ENCODE assay signal across 12 cellular contexts in genomic region chr20:52859156-52859887, GRCh38.
A peak's percentile ranks its signal among the peaks of the same experiment; 100 is the strongest.
DNase-seq lines count a peak whose midpoint lies in the region; ATAC-seq and TF ChIP-seq lines count a peak whose summit lies in the region.
"Had no signal": no experiment of that assay in that cellular context is flagged by ENCODE, and none has a peak within 500 bp of the region (broad histone marks: within the 10 kb centered on the region; RNA-seq: fewer than 3 reads in every experiment).

No MANE protein-coding gene starts in this region.

- no peaks in the 10 kb centered on the region for H3K9me3 ChIP-seq in SK-N-SH
- H3K9me3 ChIP-seq in fibroblast of lung (ENCODE audit: control insufficient read depth, insufficient read depth, low read depth, low read length) = no peaks in the 10 kb centered on the region
- no peaks in the 10 kb centered on the region for H3K9me3 ChIP-seq in mesenchymal stem cell (ENCODE audit: control insufficient read depth, low read length)

- H3K4ac ChIP-seq in mesenchymal stem cell (ENCODE audit: low read depth in 1 of 2, low read length in 2 of 2) = peak overlapping the region in 1 of 2 experiments; percentile 49

- H3K4me2 ChIP-seq in SK-N-SH = peak overlapping the region; percentile 56; the same call in 1 of the 2 replicates
- peak overlapping the region; percentile 58 for H3K4me2 ChIP-seq in fibroblast of lung (ENCODE audit: extremely low read depth, insufficient read depth, low read length)
- no peak overlapping the region for H3K4me2 ChIP-seq in mesenchymal stem cell (ENCODE audit: low read length, poor library complexity, severe bottlenecking)

- 11% methylated on average over 9 of the region's 9 CpGs for WGBS in SK-N-SH (ENCODE audit: low lambda C conversion rate)
- WGBS in mesenchymal stem cell = 71% methylated on average over 8 of the region's 9 CpGs

- no peak overlapping the region for H3K9ac ChIP-seq in SK-N-SH
- no peak overlapping the region for H3K9ac ChIP-seq in fibroblast of lung (ENCODE audit: insufficient read depth, low read length)
- peak overlapping the region; percentile 81 for H3K9ac ChIP-seq in mesenchymal stem cell (ENCODE audit: low read length)

- no peak overlapping the region for H4K91ac ChIP-seq in mesenchymal stem cell (ENCODE audit: low read length)

- peak; percentile 16 for DNase-seq in Caki2 (ENCODE audit: low read depth)
- peak; percentile 58 for DNase-seq in SK-N-SH
- peak; percentile 76 to 87 for DNase-seq in fibroblast of lung (ENCODE audit: low read depth in 2 of 2)
- DNase-seq in mesenchymal stem cell = peak; percentile 54
- DNase-seq in activated CD8-positive, alpha-beta memory T cell treated with anti-CD3 and anti-CD28 coated beads, Interleukin-2, amount 50 U/mL, for 4 hours = no peak
- DNase-seq: activated CD8-positive, alpha-beta memory T cell treated with anti-CD3 and anti-CD28 coated beads for 24 hours; activated naive CD4-positive, alpha-beta T cell; stimulated activated CD4-positive, alpha-beta T cell treated with anti-CD3 and anti-CD28 coated beads, Interleukin-1b, Interleukin-23, amount 100 ng/mL, for 48 hours had no signal

- H3K9me2 ChIP-seq in SK-N-SH = no peaks in the 10 kb centered on the region

- no peak overlapping the region for H2AK5ac ChIP-seq in mesenchymal stem cell (ENCODE audit: low read length, severe bottlenecking)

- H4K20me1 ChIP-seq in SK-N-SH (ENCODE audit: insufficient read depth) (no peaks in the 10 kb centered on the region), fibroblast of lung (ENCODE audit: control insufficient read depth, extremely low read depth, insufficient read depth, low read length) (no peaks in the 10 kb centered on the region)

- in situ Hi-C loops in Caki2 (cut with HindIII; ENCODE audit: low pct_unique_long_range_greater_than_20kb, low sequenced_read_pairs) = no loop called here

- no peak overlapping the region for H2BK120ac ChIP-seq in mesenchymal stem cell (ENCODE audit: low read depth, low read length)

- H3K79me1 ChIP-seq in mesenchymal stem cell (replicated peaks; ENCODE audit: low read length, poor library complexity, severe bottlenecking) = no peaks in the 10 kb centered on the region

- POLR2A ChIA-PET in SK-N-SH (lab: Yijun Ruan, JAX) = interaction anchor here (0.6 kb wide), 1 partner anchor 136 kb away, joined by 3 read pairs; no protein-coding TSS in a partner anchor

- H3K14ac ChIP-seq in mesenchymal stem cell (ENCODE audit: low read length in 2 of 2) = peak overlapping the region in 1 of 2 experiments; percentile 18

- H2AFZ ChIP-seq in SK-N-SH (ENCODE audit: low read depth) (0 out of 2 replicates have a peak overlapping the region, but pooled peaks have one; percentile 30), fibroblast of lung (ENCODE audit: low read length) (peak overlapping the region; percentile 6), mesenchymal stem cell (ENCODE audit: low read depth, low read length) (no peak overlapping the region)

- ATAC-seq in GM21786 (IDR thresholded peaks at IDR 0.05; ENCODE audit: unreplicated experiment) (no peak), HG02840 (IDR thresholded peaks at IDR 0.05; ENCODE audit: low FRiP score, unreplicated experiment) (no peak), HG03039 (IDR thresholded peaks at IDR 0.05; ENCODE audit: unreplicated experiment) (no peak)
- ATAC-seq: Panc1 had no signal

- H2BK12ac ChIP-seq in mesenchymal stem cell (ENCODE audit: low read length in 2 of 2) = no peak overlapping the region

- peak overlapping the region in 1 of 2 experiments; percentile 59 for H3K23ac ChIP-seq in mesenchymal stem cell (ENCODE audit: low read length in 2 of 2)

- H3K4me1 ChIP-seq in SK-N-SH (ENCODE audit: control insufficient read depth in 1 of 2, insufficient read depth in 2 of 2, low read depth in 1 of 2, low read length in 1 of 2) = peaks cover 6 to 14% of the 10 kb centered on the region in 2 experiments; a peak in 3 of 4 replicates
- no peaks in the 10 kb centered on the region for H3K4me1 ChIP-seq in fibroblast of lung (ENCODE audit: control insufficient read depth, extremely low read depth, insufficient read depth, low read length)
- H3K4me1 ChIP-seq in mesenchymal stem cell (ENCODE audit: control insufficient read depth, insufficient read depth, low read depth, low read length) = no peaks in the 10 kb centered on the region

- no peaks in the 10 kb centered on the region for H3F3A ChIP-seq in SK-N-SH (replicated peaks; ENCODE audit: insufficient read depth)

- H3K36me3 ChIP-seq in SK-N-SH (replicated peaks in 1 of 2; ENCODE audit: control insufficient read depth in 1 of 2, insufficient read depth in 2 of 2, low read length in 1 of 2) = no peaks in the 10 kb centered on the region
- no peaks in the 10 kb centered on the region for H3K36me3 ChIP-seq in fibroblast of lung (ENCODE audit: control insufficient read depth, insufficient read depth, low read length)
- no peaks in the 10 kb centered on the region for H3K36me3 ChIP-seq in mesenchymal stem cell (ENCODE audit: control insufficient read depth in 1 of 2, insufficient read depth in 2 of 2, low read depth in 1 of 2, low read length in 2 of 2)

- peak overlapping the region; percentile 46 for H2BK15ac ChIP-seq in mesenchymal stem cell (ENCODE audit: low read depth, poor library complexity, severe bottlenecking)

- no peak overlapping the region for H4K8ac ChIP-seq in mesenchymal stem cell (ENCODE audit: low read length)

- H3K4me3 ChIP-seq in SK-N-SH (ENCODE audit: low read depth in 2 of 2, low read length in 1 of 2) (peak overlapping the region in 1 of 2 experiments; percentile 26; a peak in 2 of 4 replicates), fibroblast of lung (replicated peaks in 1 of 4; ENCODE audit: control extremely low read depth in 1 of 4, insufficient read depth in 1 of 4, low read depth in 3 of 4, low read length in 4 of 4) (peak overlapping the region in 1 of 4 experiments; percentile 25), mesenchymal stem cell (ENCODE audit: insufficient read depth in 1 of 2, low read depth in 1 of 2, low read length in 2 of 2) (peak overlapping the region in 1 of 2 experiments; percentile 45)

- H2BK5ac ChIP-seq in mesenchymal stem cell (ENCODE audit: low read depth, low read length, poor library complexity, severe bottlenecking) = no peak overlapping the region

- H3K79me2 ChIP-seq in SK-N-SH (ENCODE audit: insufficient read depth) = no peaks in the 10 kb centered on the region
- no peaks in the 10 kb centered on the region for H3K79me2 ChIP-seq in fibroblast of lung (ENCODE audit: control insufficient read depth, insufficient read depth, low read length)

- H3K27me3 ChIP-seq in SK-N-SH (ENCODE audit: insufficient read depth) (no peaks in the 10 kb centered on the region), fibroblast of lung (ENCODE audit: control insufficient read depth, insufficient read depth, low read length) (no peaks in the 10 kb centered on the region), mesenchymal stem cell (ENCODE audit: control insufficient read depth in 1 of 2, insufficient read depth in 1 of 2, low read length in 2 of 2) (no peaks in the 10 kb centered on the region)

- H3K27ac ChIP-seq in SK-N-SH (ENCODE audit: low read depth in 2 of 2, low read length in 1 of 2) = peak overlapping the region in 1 of 2 experiments; percentile 67; a peak in 2 of 4 replicates
- H3K27ac ChIP-seq in fibroblast of lung (ENCODE audit: insufficient read depth, low read length) = peak overlapping the region; percentile 2
- no peak overlapping the region for H3K27ac ChIP-seq in mesenchymal stem cell (ENCODE audit: low read length, poor library complexity, severe bottlenecking)

- peak in 1 of 2 experiments; percentile 51; a peak in 1 of 4 replicates for TF ChIP-seq EP300 in SK-N-SH (IDR thresholded peaks at IDR 0.05; ENCODE audit: borderline replicate concordance in 1 of 2, low read depth in 1 of 2, low read length in 1 of 2)

- TF ChIP-seq RAD21 in SK-N-SH (IDR thresholded peaks at IDR 0.05; ENCODE audit: low read length) = peak; percentile 5; the same call in 1 of the 2 replicates

- H3K18ac ChIP-seq in mesenchymal stem cell (ENCODE audit: low read depth in 1 of 2, low read length in 2 of 2) = peak overlapping the region in 1 of 2 experiments; percentile 73

- CTCF ChIA-PET in SK-N-SH (lab: Yijun Ruan, JAX) = no interaction called here

- TF ChIP-seq CTCF in SK-N-SH (IDR thresholded peaks at IDR 0.05) (no peak), fibroblast of lung (conservative IDR thresholded peaks at IDR 0.05 in 1 of 2, IDR thresholded peaks at IDR 0.05 in 1 of 2; ENCODE audit: low read depth in 1 of 2, low read length in 2 of 2) (no peak)

TF ChIP-seq in SK-N-SH, 30 proteins besides CTCF, POLR2A, EP300 and RAD21:
- TF ChIP-seq USF1 (IDR thresholded peaks at IDR 0.05; ENCODE audit: borderline replicate concordance, low read depth) = no peak
- peak; percentile 11 for TF ChIP-seq CHD2 (IDR thresholded peaks at IDR 0.05; ENCODE audit: low read length, partially characterized antibody)
- TF ChIP-seq RCOR1 (IDR thresholded peaks at IDR 0.05; ENCODE audit: low read length) = peak; percentile 75
